In genomic region chr22:50469377-50470305, GRCh38 we compare ENCODE assay signal across 8 cellular contexts.
A peak's percentile ranks its signal among the peaks of the same experiment; 100 is the strongest.
DNase-seq lines count a peak whose midpoint lies in the region; ATAC-seq and TF ChIP-seq lines count a peak whose summit lies in the region.

No MANE protein-coding gene starts in this region.

- no peak overlapping the region for H3K4me3 ChIP-seq in choroid plexus epithelial cell (ENCODE audit: low read depth, low read length)
- H3K4me3 ChIP-seq in retinal pigment epithelial cell (ENCODE audit: low read length): no peak overlapping the region

- no peak for TF ChIP-seq CTCF in choroid plexus epithelial cell (conservative IDR thresholded peaks at IDR 0.05; ENCODE audit: low read depth, low read length)
- TF ChIP-seq CTCF in retinal pigment epithelial cell (conservative IDR thresholded peaks at IDR 0.05; ENCODE audit: low read depth, low read length): no peak

- ATAC-seq in GM18505 (IDR thresholded peaks at IDR 0.05; ENCODE audit: unreplicated experiment): peak; percentile 57
- peak; percentile 64 for ATAC-seq in HG02678 (IDR thresholded peaks at IDR 0.05; ENCODE audit: unreplicated experiment)

- DNase-seq in NCI-H2107 (lab: John Stamatoyannopoulos, UW): peak; percentile 78
- peak; percentile 94 to 97 for DNase-seq in activated CD4-positive, alpha-beta T cell treated with anti-CD3 and anti-CD28 coated beads for 4 hours
- DNase-seq in choroid plexus epithelial cell (ENCODE audit: low read depth): peak; percentile 38
- DNase-seq in retinal pigment epithelial cell (ENCODE audit: low read depth): peak; percentile 18
- DNase-seq in COLO829 (ENCODE audit: low spot score): no peak
- no peak for DNase-seq in cerebellar nuclear complex (lab: John Stamatoyannopoulos, UW)

- no peak for TF ChIP-seq POLR2A in GM18505 (IDR thresholded peaks at IDR 0.05; ENCODE audit: borderline replicate concordance, extremely low read depth, insufficient read depth, insufficient read length)

Comparison
In these comparisons a context has a peak if more than half of its experiments do, and no peak if none do; other contexts are left out.
1. DNase-seq: peak in NCI-H2107 (single experiment), activated CD4-positive, alpha-beta T cell treated with anti-CD3 and anti-CD28 coated beads for 4 hours (2 of 2), choroid plexus epithelial cell (single experiment) and retinal pigment epithelial cell (single experiment); none in COLO829 (single experiment) and cerebellar nuclear complex (0 of 2).